Comparison of ENCODE assay signal across 11 cellular contexts in the genomic region with DNA sequence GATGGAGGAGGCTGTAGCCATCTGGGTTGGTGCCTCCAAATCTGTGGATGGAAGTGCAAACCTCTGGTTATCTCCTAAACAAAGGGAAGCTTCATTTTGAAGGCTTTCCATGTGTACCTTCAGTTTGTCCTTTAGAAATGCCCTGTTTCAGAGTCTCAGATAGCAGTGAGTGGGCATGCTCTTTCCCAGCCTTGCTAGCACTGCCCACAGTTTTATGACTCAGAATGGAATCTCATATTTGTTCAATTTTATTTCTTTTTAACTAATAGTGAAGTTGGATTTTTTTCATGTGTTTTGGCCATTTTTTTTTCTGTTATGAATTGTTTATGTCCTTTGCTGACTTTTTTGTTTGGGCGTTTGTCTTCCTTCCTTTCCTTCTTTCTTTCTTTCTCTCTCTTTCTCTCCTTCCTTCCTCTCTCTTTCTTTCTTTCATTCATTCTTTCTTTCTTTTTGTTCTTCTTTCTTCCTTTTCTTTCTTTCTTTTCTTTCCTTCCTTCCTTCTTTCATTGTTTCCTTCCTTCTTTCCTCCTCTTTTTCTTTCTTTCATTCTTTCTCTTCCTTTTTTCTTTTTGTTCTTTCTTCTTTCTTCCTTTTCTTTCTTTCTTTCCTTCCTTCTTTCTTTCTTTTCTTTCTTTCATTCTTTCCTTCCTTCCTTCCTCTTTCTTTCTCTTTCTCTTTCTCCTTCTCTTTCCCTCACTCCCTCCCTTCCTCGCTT. TPM values are rescaled to one million over a fixed set of nuclear protein-coding genes. Genes with fewer than 3 reads are reported as not detected.
A peak's percentile ranks its signal among the peaks of the same experiment; 100 is the strongest.
DNase-seq lines count a peak whose midpoint lies in the region; ATAC-seq and TF ChIP-seq lines count a peak whose summit lies in the region.
"Had no signal": no experiment of that assay in that cellular context is flagged by ENCODE, and none has a peak within 500 bp of the region (broad histone marks: within the 10 kb centered on the region; RNA-seq: fewer than 3 reads in every experiment).

No MANE protein-coding gene starts in this region.

- no peaks in the 10 kb centered on the region for H3K36me3 Mint-ChIP-seq in activated naive CD8-positive, alpha-beta T cell treated with anti-CD3 and anti-CD28 coated beads, Interleukin-2, amount 10 ng/mL, durations not matched to agents 7 days and 5 days
- no peaks in the 10 kb centered on the region for H3K36me3 Mint-ChIP-seq in natural killer cell treated with Interleukin-12 subunit alpha and Interleukin-12 subunit beta and Interleukin-15 and Interleukin-18, amount 100 ng/mL, for 72 hours

- peak; percentile 6 for ATAC-seq in HG03432 (IDR thresholded peaks at IDR 0.05; ENCODE audit: unreplicated experiment)
- ATAC-seq in activated naive CD8-positive, alpha-beta T cell treated with anti-CD3 and anti-CD28 coated beads, Interleukin-2, amount 10 ng/mL, durations not matched to agents 7 days and 5 days (ENCODE audit: low read depth): no peak
- ATAC-seq in natural killer cell treated with Interleukin-12 subunit alpha and Interleukin-12 subunit beta and Interleukin-15 and Interleukin-18, amount 100 ng/mL, for 72 hours: peak in 1 of 2 donors; percentile 13

- CTCF ChIA-PET in A673 (lab: Charles Lee): interaction anchor here (0.7 kb wide), 1 partner anchor 776 kb away, joined by 3 read pairs; no protein-coding TSS in a partner anchor

- intact Hi-C loops in A673 (cut with micrococcal nuclease; ENCODE audit: unreplicated experiment): no loop called here

- no peak for TF ChIP-seq CTCF in A673 (conservative IDR thresholded peaks at IDR 0.05; ENCODE audit: low read depth, low read length)

- H3K36me3 ChIP-seq in A673 (ENCODE audit: insufficient read depth, low read length, poor library complexity, severe bottlenecking): no peaks in the 10 kb centered on the region

- H3K9me3 Mint-ChIP-seq in activated naive CD8-positive, alpha-beta T cell treated with anti-CD3 and anti-CD28 coated beads, Interleukin-2, amount 10 ng/mL, durations not matched to agents 7 days and 5 days: no peaks in the 10 kb centered on the region
- peaks cover 3% of the 10 kb centered on the region for H3K9me3 Mint-ChIP-seq in natural killer cell treated with Interleukin-12 subunit alpha and Interleukin-12 subunit beta and Interleukin-15 and Interleukin-18, amount 100 ng/mL, for 72 hours

- DNase-seq in DMS 273 (lab: John Stamatoyannopoulos, UW; ENCODE audit: unreplicated experiment) (peak; percentile 23), DMS 273 treated with DMSO at 0.1 percent for 48 hours (lab: John Stamatoyannopoulos, UW) (no peak), NCI-H146 (lab: John Stamatoyannopoulos, UW) (no peak), A673 (ENCODE audit: low spot score) (no peak), cerebellar cortex (ENCODE audit: low spot score) (no peak)
- DNase-seq in activated naive CD8-positive, alpha-beta T cell treated with anti-CD3 and anti-CD28 coated beads, Interleukin-2, amount 10 ng/mL, durations not matched to agents 7 days and 5 days: no peak
- no peak for DNase-seq in natural killer cell treated with Interleukin-12 subunit alpha and Interleukin-12 subunit beta and Interleukin-15 and Interleukin-18, amount 100 ng/mL, for 72 hours (ENCODE audit: low spot score)
- DNase-seq: NCI-H524 treated with DMSO at 0.1 percent for 48 hours had no signal

- peak overlapping the region; percentile 94 for H3K27ac Mint-ChIP-seq in activated naive CD8-positive, alpha-beta T cell treated with anti-CD3 and anti-CD28 coated beads, Interleukin-2, amount 10 ng/mL, durations not matched to agents 7 days and 5 days
- H3K27ac Mint-ChIP-seq in natural killer cell treated with Interleukin-12 subunit alpha and Interleukin-12 subunit beta and Interleukin-15 and Interleukin-18, amount 100 ng/mL, for 72 hours: peak overlapping the region; percentile 92 to 94

- H3K27me3 ChIP-seq in A673 (replicated peaks; ENCODE audit: insufficient read depth, low read depth, low read length, poor library complexity): no peaks in the 10 kb centered on the region

- peaks cover 5% of the 10 kb centered on the region for H3K27me3 Mint-ChIP-seq in activated naive CD8-positive, alpha-beta T cell treated with anti-CD3 and anti-CD28 coated beads, Interleukin-2, amount 10 ng/mL, durations not matched to agents 7 days and 5 days
- no peaks in the 10 kb centered on the region for H3K27me3 Mint-ChIP-seq in natural killer cell treated with Interleukin-12 subunit alpha and Interleukin-12 subunit beta and Interleukin-15 and Interleukin-18, amount 100 ng/mL, for 72 hours

- POLR2A ChIA-PET in activated naive CD8-positive, alpha-beta T cell treated with anti-CD3 and anti-CD28 coated beads, Interleukin-2, amount 10 ng/mL, durations not matched to agents 7 days and 5 days (lab: Charles Lee): interaction anchor here (0.9 to 4.3 kb wide), 7 partner anchors 9 to 25 kb away, joined by 4 to 33 read pairs (median 5); a partner anchor contains a TSS
- POLR2A ChIA-PET in A673 (lab: Charles Lee; ENCODE audit: low non-redundant PET): no interaction called here

- H3K4me1 Mint-ChIP-seq in activated naive CD8-positive, alpha-beta T cell treated with anti-CD3 and anti-CD28 coated beads, Interleukin-2, amount 10 ng/mL, durations not matched to agents 7 days and 5 days: peaks cover 59% of the 10 kb centered on the region
- peaks cover 74 to 76% of the 10 kb centered on the region in 2 donors for H3K4me1 Mint-ChIP-seq in natural killer cell treated with Interleukin-12 subunit alpha and Interleukin-12 subunit beta and Interleukin-15 and Interleukin-18, amount 100 ng/mL, for 72 hours (ENCODE audit: low read depth in 2 of 2)

- H3K27ac ChIP-seq in A673 (ENCODE audit: low read depth, low read length, poor library complexity, severe bottlenecking): no peak overlapping the region
- H3K27ac ChIP-seq: 22Rv1 had no signal

- no TSS peak for BruUV-seq in A673 (replicated peaks; lab: Mats Ljungman, UMichigan)

- H3K4me1 ChIP-seq in A673 (ENCODE audit: insufficient read depth, low read length, poor library complexity, severe bottlenecking): peaks cover 4% of the 10 kb centered on the region

- H3K4me3 Mint-ChIP-seq in activated naive CD8-positive, alpha-beta T cell treated with anti-CD3 and anti-CD28 coated beads, Interleukin-2, amount 10 ng/mL, durations not matched to agents 7 days and 5 days: peak overlapping the region; percentile 69
- H3K4me3 Mint-ChIP-seq in natural killer cell treated with Interleukin-12 subunit alpha and Interleukin-12 subunit beta and Interleukin-15 and Interleukin-18, amount 100 ng/mL, for 72 hours: peak overlapping the region; percentile 90

- H3K9me3 ChIP-seq in A673 (ENCODE audit: low read depth, low read length, poor library complexity, severe bottlenecking): no peaks in the 10 kb centered on the region

- H3K4me3 ChIP-seq in A673 (ENCODE audit: low read depth, low read length, poor library complexity, severe bottlenecking): no peak overlapping the region

RNA-seq across cellular contexts. Expression of a gene that starts 25.6 kb away (rescaled TPM):
- total RNA-seq in activated naive CD8-positive, alpha-beta T cell treated with anti-CD3 and anti-CD28 coated beads, Interleukin-2, amount 10 ng/mL, durations not matched to agents 7 days and 5 days: 100 to 1,000 TPM; 165 to 170 TPM
- total RNA-seq in natural killer cell treated with Interleukin-12 subunit alpha and Interleukin-12 subunit beta and Interleukin-15 and Interleukin-18, amount 100 ng/mL, for 72 hours: 1,000 to 10,000 TPM in 1 of 2 donors, 100 to 1,000 TPM in 1; 497 to 1,157 TPM
- not detected in 2 replicates for total RNA-seq in A673 (2021)
- total RNA-seq: frontal cortex had no signal

Comparison
In these comparisons a context has a peak if more than half of its experiments do, and no peak if none do; other contexts are left out.
1. RNA of a gene that starts 25.6 kb away (total RNA-seq): 497 to 1,157 TPM in natural killer cell treated with Interleukin-12 subunit alpha and Interleukin-12 subunit beta and Interleukin-15 and Interleukin-18, amount 100 ng/mL, for 72 hours and 165 to 170 TPM in activated naive CD8-positive, alpha-beta T cell treated with anti-CD3 and anti-CD28 coated beads, Interleukin-2, amount 10 ng/mL, durations not matched to agents 7 days and 5 days; not detected in A673; every median in the first group is over 100 times any median in the second.